Comparison of ENCODE assay signal across 11 cellular contexts in the genomic region with DNA sequence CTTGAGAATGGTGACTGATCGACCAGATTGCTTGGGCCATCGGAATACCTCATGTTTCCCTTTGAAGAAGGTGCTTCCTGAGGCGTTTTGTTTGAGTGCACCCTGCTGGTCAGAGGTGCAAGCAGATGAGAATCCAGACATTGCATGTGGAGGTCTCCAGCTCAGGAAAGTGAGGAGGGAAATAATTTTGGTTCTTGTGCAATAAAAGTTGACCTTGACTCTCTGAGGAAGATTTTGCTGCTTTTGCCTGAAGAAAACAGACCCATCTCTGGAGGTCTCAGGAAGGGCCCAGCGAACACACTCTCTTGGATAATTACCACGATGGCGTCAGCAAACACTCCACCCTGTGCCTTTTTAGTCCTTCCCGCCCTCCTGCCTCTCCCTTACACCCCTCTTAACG.
DNase-seq lines count a peak whose midpoint lies in the region; ATAC-seq, FAIRE-seq and TF ChIP-seq lines count a peak whose summit lies in the region.
"Had no signal": no experiment of that assay in that cellular context is flagged by ENCODE, and none has a peak within 500 bp of the region (broad histone marks: within the 10 kb centered on the region; RNA-seq: fewer than 3 reads in every experiment).

No MANE protein-coding gene starts in this region.

- BruUV-seq in GM12878 (replicated peaks; lab: Mats Ljungman, UMichigan) (no TSS peak), HepG2 (replicated peaks; lab: Mats Ljungman, UMichigan) (no TSS peak)

- RAD21 ChIA-PET in GM12878 (lab: Charles Lee; ENCODE audit: unreplicated experiment), result interaction anchor here (0.6 to 1.7 kb wide), 5 partner anchors 16 to 155 kb away, joined by 3 to 13 read pairs (median 3); no protein-coding TSS in a partner anchor

- TF ChIP-seq RAD21 in Ishikawa (IDR thresholded peaks at IDR 0.05; ENCODE audit: low read depth), result peak; percentile 60
- TF ChIP-seq RAD21 in GM12878 (IDR thresholded peaks at IDR 0.05; ENCODE audit: insufficient read depth, low read depth, low read length), result peak; percentile 60
- peak; percentile 53 for TF ChIP-seq RAD21 in HepG2 (CRISPR knock-in tag; IDR thresholded peaks at IDR 0.05)

- H3K79me2 ChIP-seq in GM12878 (ENCODE audit: control insufficient read depth, insufficient read depth, low read length) (no peaks in the 10 kb centered on the region), HepG2 (ENCODE audit: insufficient read depth, low read length) (no peaks in the 10 kb centered on the region)

- POLR2A ChIA-PET in GM12878 (lab: Charles Lee) (no interaction called here), HepG2 (lab: Yijun Ruan, JAX) (no interaction called here)

- TF ChIP-seq POLR2A in GM12878 (IDR thresholded peaks at IDR 0.05; ENCODE audit: low read depth, low read length) (no peak), HepG2 (IDR thresholded peaks at IDR 0.05; ENCODE audit: insufficient read depth in 1 of 2, low read depth in 2 of 2, low read length in 2 of 2) (no peak), stomach (IDR thresholded peaks at IDR 0.05) (no peak)

- H3K9ac ChIP-seq in GM12878 (ENCODE audit: control insufficient read depth, insufficient read depth, low read length) (no peak overlapping the region), HepG2 (ENCODE audit: insufficient read depth, low read depth, low read length) (no peak overlapping the region)

- H3K4me1 ChIP-seq in GM12878 (ENCODE audit: control insufficient read depth, insufficient read depth, low read length), result no peaks in the 10 kb centered on the region
- no peaks in the 10 kb centered on the region for H3K4me1 ChIP-seq in HepG2 (ENCODE audit: insufficient read depth, low read length)
- peaks cover 0 to 19% (median 8%) of the 10 kb centered on the region in 4 donors for H3K4me1 ChIP-seq in stomach

- SMC1A ChIA-PET in GM12878 (lab: Charles Lee; ENCODE audit: uncharacterized antibody, unreplicated experiment), result interaction anchor here (1.0 to 1.5 kb wide), 6 partner anchors 133 to 1014 kb away, joined by 3 to 9 read pairs (median 5); no protein-coding TSS in a partner anchor

- H3K36me3 ChIP-seq in GM12878 (ENCODE audit: control insufficient read depth in 2 of 2, insufficient read depth in 2 of 2, low read length in 1 of 2) (peaks cover 1 to 6% of the 10 kb centered on the region in 2 experiments; a peak in 2 of 4 replicates), HepG2 (replicated peaks in 1 of 2; ENCODE audit: control insufficient read depth in 1 of 2, insufficient read depth in 2 of 2, low read length in 2 of 2) (peaks cover 2 to 22% of the 10 kb centered on the region in 2 experiments; a peak in 2 of 5 replicates), stomach (peaks cover 33 to 70% (median 63%) of the 10 kb centered on the region in 4 donors)

- H3K9me3 ChIP-seq in GM12878 (replicated peaks; ENCODE audit: control insufficient read depth, insufficient read depth, low read length), result no peaks in the 10 kb centered on the region
- H3K9me3 ChIP-seq in HepG2 (ENCODE audit: low read length), result no peaks in the 10 kb centered on the region
- no peaks in the 10 kb centered on the region for H3K9me3 ChIP-seq in stomach

- WGBS in GM12878 (ENCODE audit: insufficient coverage, insufficient replicate concordance, low lambda C conversion rate, missing lambda C conversion rate), result 72% methylated on average over 8 of the region's 8 CpGs
- WGBS in HepG2 (ENCODE audit: low lambda C conversion rate), result 67% methylated on average over 8 of the region's 8 CpGs
- WGBS in stomach, 5 donors, result 71 to 84% (median 77%) methylated on average over 8 of the region's 8 CpGs

- TF ChIP-seq CTCF in D721Med (IDR thresholded peaks at IDR 0.05; ENCODE audit: insufficient read depth, missing control alignments) (peak; percentile 57), GM12878 (IDR thresholded peaks at IDR 0.05 in 2 of 3, conservative IDR thresholded peaks at IDR 0.05 in 1 of 3; ENCODE audit: control insufficient read depth in 2 of 3, extremely low read depth in 1 of 3, insufficient read depth in 1 of 3, low read depth in 3 of 3, low read length in 3 of 3) (peak; percentile 19 to 55 (median 32); a peak in 4 of 6 replicates), HepG2 (CRISPR knock-in tag; IDR thresholded peaks at IDR 0.05) (peak; percentile 65), stomach (IDR thresholded peaks at IDR 0.05) (no peak)

- DNase-seq in D721Med (ENCODE audit: insufficient read length, low spot score), result no peak
- DNase-seq in GM12878 (ENCODE audit: low read depth, low spot score), result no peak
- DNase-seq in HepG2 (ENCODE audit: low spot score), result peak; percentile 35
- no peak for DNase-seq in stimulated activated CD4-positive, alpha-beta T cell treated with anti-CD3 and anti-CD28 coated beads, Interleukin-4, amount 100 ng/mL, for 24 hours
- DNase-seq in stomach, result no peak
- DNase-seq: central memory CD4-positive, alpha-beta T cell; NCI-H524 treated with DMSO at 0.1 percent for 48 hours had no signal

- no peak for TF ChIP-seq EP300 in Ishikawa (IDR thresholded peaks at IDR 0.05; ENCODE audit: borderline replicate concordance)
- TF ChIP-seq EP300 in GM12878 (IDR thresholded peaks at IDR 0.05; ENCODE audit: borderline replicate concordance in 1 of 2, control insufficient read depth in 1 of 2, low read depth in 2 of 2, low read length in 2 of 2), result no peak
- no peak for TF ChIP-seq EP300 in HepG2 (IDR thresholded peaks at IDR 0.05; ENCODE audit: low read depth in 2 of 2, low read length in 2 of 2)
- TF ChIP-seq EP300 in HepG2 (CRISPR knock-in tag; IDR thresholded peaks at IDR 0.05; ENCODE audit: borderline replicate concordance), result no peak
- TF ChIP-seq EP300 in stomach (IDR thresholded peaks at IDR 0.05), result no peak

- H3K27ac ChIP-seq in GM12878 (ENCODE audit: control insufficient read depth, insufficient read depth), result no peak overlapping the region
- no peak overlapping the region for H3K27ac ChIP-seq in HepG2 (ENCODE audit: extremely low read length, insufficient read depth, low read length)
- H3K27ac ChIP-seq in stomach, result no peak overlapping the region
- H3K27ac ChIP-seq: skin epidermis had no signal

- intact Hi-C loops in GM12878 (cut with micrococcal nuclease; ENCODE audit: unreplicated experiment), result loop anchor here (2.0 kb wide), 1 partner anchor 138 kb away; no protein-coding TSS in a partner anchor
- intact Hi-C loops in HepG2 (cut with micrococcal nuclease; ENCODE audit: unreplicated experiment), result loop anchor here (1.0 to 5.0 kb wide), 2 partner anchors 44 to 139 kb away; no protein-coding TSS in a partner anchor
- intact Hi-C loops in stomach (cut with DNase I; ENCODE audit: low total_unique reads), result no loop called here

- H4K20me1 ChIP-seq in GM12878 (ENCODE audit: control insufficient read depth, insufficient read depth) (no peaks in the 10 kb centered on the region), HepG2 (ENCODE audit: insufficient read depth, low read length) (no peaks in the 10 kb centered on the region)

- H3K27me3 ChIP-seq in GM12878 (replicated peaks in 1 of 2; ENCODE audit: control insufficient read depth in 2 of 2, insufficient read depth in 2 of 2, low read length in 1 of 2) (no peaks in the 10 kb centered on the region), HepG2 (ENCODE audit: control insufficient read depth in 1 of 2, insufficient read depth in 2 of 2, low read length in 2 of 2) (no peaks in the 10 kb centered on the region), stomach (no peaks in the 10 kb centered on the region)

- in situ Hi-C loops in GM12878 (cut with MboI), result no loop called here
- in situ Hi-C loops in HepG2 (cut with HindIII; ENCODE audit: extremely low pct_ligation_motif_present, low pct_unique_long_range_greater_than_20kb), result loop anchor here (5.0 kb wide), 1 partner anchor 141 kb away; no protein-coding TSS in a partner anchor

- CTCF ChIA-PET in GM12878 (lab: Yijun Ruan, JAX) (interaction anchor here (1.0 to 1.9 kb wide), 7 partner anchors 134 to 154 kb away, joined by 3 to 16 read pairs (median 4); no protein-coding TSS in a partner anchor), HepG2 (lab: Yijun Ruan, JAX; ENCODE audit: low intra/inter-chr PET ratio, low total read pairs) (interaction anchor here (2.3 kb wide), 1 partner anchor 139 kb away, joined by 9 read pairs; no protein-coding TSS in a partner anchor)

- no peak overlapping the region for H3K4me3 ChIP-seq in GM12878
- H3K4me3 ChIP-seq in HepG2 (replicated peaks in 1 of 3; ENCODE audit: insufficient read depth in 1 of 3, low read depth in 2 of 3, low read length in 3 of 3), result no peak overlapping the region
- H3K4me3 ChIP-seq in stomach, result no peak overlapping the region
- H3K4me3 ChIP-seq: skin epidermis had no signal

- no peak; the same call in 2 of the 3 replicates for ATAC-seq in GM12878
- peak; percentile 77 for ATAC-seq in HepG2
- no peak for ATAC-seq in HG03025 (IDR thresholded peaks at IDR 0.05; ENCODE audit: low FRiP score, unreplicated experiment)
- no peak for ATAC-seq in HG02571 (IDR thresholded peaks at IDR 0.05; ENCODE audit: unreplicated experiment)

- no peak for FAIRE-seq in D721Med (lab: Jason Lieb, UNC)
- no peak for FAIRE-seq in GM12878 (lab: Jason Lieb, UNC)
- peak; percentile 77 for FAIRE-seq in HepG2 (lab: Jason Lieb, UNC)

- H3K4me2 ChIP-seq in GM12878 (ENCODE audit: control insufficient read depth, insufficient read depth) (no peak overlapping the region), HepG2 (ENCODE audit: low read depth, low read length) (no peak overlapping the region)

- H2AFZ ChIP-seq in GM12878 (ENCODE audit: control insufficient read depth, low read depth, low read length), result no peak overlapping the region
- H2AFZ ChIP-seq in HepG2 (ENCODE audit: low read length), result no peak overlapping the region

TF ChIP-seq in Ishikawa, 13 proteins besides CTCF, POLR2A, EP300 and RAD21 (continues in another document):
- TF ChIP-seq ZBTB7A (IDR thresholded peaks at IDR 0.05; ENCODE audit: low read depth), result no peak

TF ChIP-seq in GM12878, 131 proteins besides CTCF, POLR2A, EP300 and RAD21:
- TF ChIP-seq SMC3 (IDR thresholded peaks at IDR 0.05; ENCODE audit: borderline replicate concordance, low read length), result peak; percentile 55; the same call in 1 of the 2 replicates
- no peak for TF ChIP-seq SIX5 (IDR thresholded peaks at IDR 0.05; ENCODE audit: low read depth, low read length, severe bottlenecking)
- TF ChIP-seq ZNF217 (IDR thresholded peaks at IDR 0.05), result no peak
- TF ChIP-seq BRCA1 (IDR thresholded peaks at IDR 0.05; ENCODE audit: low read depth, low read length), result no peak
- no peak for TF ChIP-seq FOXK2 (IDR thresholded peaks at IDR 0.05)
TF ChIP-seq in GM12878: peak in this region for 1.

TF ChIP-seq in HepG2, 621 proteins besides CTCF, POLR2A, EP300 and RAD21 (continues in another document):
- TF ChIP-seq, protein P1, sequence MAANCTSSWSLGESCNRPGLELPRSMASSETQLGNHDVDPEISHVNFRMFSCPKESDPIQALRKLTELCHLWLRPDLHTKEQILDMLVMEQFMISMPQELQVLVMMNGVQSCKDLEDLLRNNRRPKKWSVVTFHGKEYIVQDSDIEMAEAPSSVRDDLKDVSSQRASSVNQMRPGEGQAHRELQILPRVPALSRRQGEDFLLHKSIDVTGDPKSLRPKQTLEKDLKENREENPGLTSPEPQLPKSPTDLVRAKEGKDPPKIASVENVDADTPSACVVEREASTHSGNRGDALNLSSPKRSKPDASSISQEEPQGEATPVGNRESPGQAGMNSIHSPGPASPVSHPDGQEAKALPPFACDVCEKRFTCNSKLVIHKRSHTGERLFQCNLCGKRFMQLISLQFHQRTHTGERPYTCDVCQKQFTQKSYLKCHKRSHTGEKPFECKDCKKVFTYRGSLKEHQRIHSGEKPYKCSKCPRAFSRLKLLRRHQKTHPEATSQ (CRISPR knock-in tag; IDR thresholded peaks at IDR 0.05; ENCODE audit: borderline replicate concordance), result no peak
- TF ChIP-seq STAG1 (CRISPR knock-in tag; IDR thresholded peaks at IDR 0.05), result peak; percentile 80

Comparison
In these comparisons a context has a peak if more than half of its experiments do, and no peak if none do; other contexts are left out.
1. CTCF ChIP-seq: peak in D721Med (single experiment), GM12878 (3 of 3) and HepG2 (single experiment); none in stomach (0 of 7).